Comparison of ENCODE assay signal across 19 cellular contexts in genomic region chr3:193391902-193392301, GRCh38. TPM values are rescaled to one million over a fixed set of nuclear protein-coding genes. Genes with fewer than 3 reads are reported as not detected.
DNase-seq lines count a peak whose midpoint lies in the region; ATAC-seq and TF ChIP-seq lines count a peak whose summit lies in the region.
"Had no signal": no experiment of that assay in that cellular context is flagged by ENCODE, and none has a peak within 500 bp of the region (broad histone marks: within the 10 kb centered on the region; RNA-seq: fewer than 3 reads in every experiment).

No MANE protein-coding gene starts in this region.

- no peaks in the 10 kb centered on the region for H3K79me1 ChIP-seq in mesendoderm (ENCODE audit: low read length)

- H2BK120ac ChIP-seq in mesendoderm (ENCODE audit: low read depth, low read length), result no peak overlapping the region

- no CpG with 5 or more reads among the region's 3 CpGs for WGBS in mesendoderm (ENCODE audit: extremely low coverage, insufficient coverage, low lambda C conversion rate)

- H3K36me3 Mint-ChIP-seq in stimulated activated memory B cell treated with anti-CD40 and anti-IgM and Interleukin-4, amounts not matched to agents 10 μg/mL and 1 μg/mL and 100 μg/mL, for 72 hours, result no peaks in the 10 kb centered on the region
- H3K36me3 Mint-ChIP-seq: naive thymus-derived CD4-positive, alpha-beta T cell had no signal

- H3K9me3 Mint-ChIP-seq in stimulated activated naive CD8-positive, alpha-beta T cell treated with anti-CD3 and anti-CD28 coated beads, Interleukin-15, amount 100 ng/mL, for 72 hours, result no peaks in the 10 kb centered on the region
- H3K9me3 Mint-ChIP-seq in stimulated activated memory B cell treated with anti-CD40 and anti-IgM and Interleukin-4, amounts not matched to agents 10 μg/mL and 1 μg/mL and 100 μg/mL, for 72 hours, result no peaks in the 10 kb centered on the region
- H3K9me3 Mint-ChIP-seq: activated T-cell treated with anti-CD3 and anti-CD28 coated beads, Interleukin-2, amount 50 U/mL, for 24 hours; stimulated activated naive CD8-positive, alpha-beta T cell treated with anti-CD3 and anti-CD28 coated beads, Interleukin-15, Interleukin-2, amounts not matched to agents 100 ng/mL and 50 ng/mL, for 24 hours had no signal

- no peak for TF ChIP-seq CTCF in astrocyte of the cerebellum (IDR thresholded peaks at IDR 0.05; ENCODE audit: low read depth, low read length, missing control alignments)

- ATAC-seq in HG02763 (IDR thresholded peaks at IDR 0.05; ENCODE audit: unreplicated experiment), result no peak
- ATAC-seq in stimulated activated naive CD8-positive, alpha-beta T cell treated with anti-CD3 and anti-CD28 coated beads, Interleukin-15, amount 100 ng/mL, for 72 hours, result no peak
- ATAC-seq in stimulated activated memory B cell treated with anti-CD40 and anti-IgM and Interleukin-4, amounts not matched to agents 10 μg/mL and 1 μg/mL and 100 μg/mL, for 72 hours, result no peak
- ATAC-seq: naive thymus-derived CD4-positive, alpha-beta T cell had no signal

- no peak overlapping the region for H4K5ac ChIP-seq in mesendoderm (ENCODE audit: low read length)

- no peak overlapping the region for H3K4me2 ChIP-seq in mesendoderm (ENCODE audit: low read length)

- no peak overlapping the region for H3K9ac ChIP-seq in mesendoderm (ENCODE audit: low read length)

- H3K27ac ChIP-seq in mesendoderm (ENCODE audit: low read depth, low read length), result no peak overlapping the region
- H3K27ac ChIP-seq: right atrium auricular region had no signal

- in situ Hi-C loops in astrocyte of the cerebellum (cut with HindIII; ENCODE audit: low sequenced_read_pairs), result no loop called here

- H2BK15ac ChIP-seq in mesendoderm (replicated peaks; ENCODE audit: low read depth), result no peak overlapping the region

- no peak overlapping the region for H3K4me3 Mint-ChIP-seq in stimulated activated naive CD8-positive, alpha-beta T cell treated with anti-CD3 and anti-CD28 coated beads, Interleukin-15, amount 100 ng/mL, for 72 hours
- H3K4me3 Mint-ChIP-seq in stimulated activated memory B cell treated with anti-CD40 and anti-IgM and Interleukin-4, amounts not matched to agents 10 μg/mL and 1 μg/mL and 100 μg/mL, for 72 hours, result no peak overlapping the region
- H3K4me3 Mint-ChIP-seq: activated T-cell treated with anti-CD3 and anti-CD28 coated beads, Interleukin-2, amount 50 U/mL, for 24 hours; naive thymus-derived CD4-positive, alpha-beta T cell; stimulated activated naive CD8-positive, alpha-beta T cell treated with anti-CD3 and anti-CD28 coated beads, Interleukin-15, Interleukin-2, amounts not matched to agents 100 ng/mL and 50 ng/mL, for 24 hours had no signal

- no peak overlapping the region for H3K23ac ChIP-seq in mesendoderm (ENCODE audit: low read length)

- DNase-seq in Daoy (ENCODE audit: low read depth), result peak; percentile 68
- peak; percentile 53 for DNase-seq in MG63
- DNase-seq in astrocyte of the cerebellum (ENCODE audit: low read depth), result peak; percentile 90
- peak; percentile 37 for DNase-seq in mesendoderm
- no peak for DNase-seq in stimulated activated naive CD8-positive, alpha-beta T cell treated with anti-CD3 and anti-CD28 coated beads, Interleukin-15, amount 100 ng/mL, for 72 hours
- no peak for DNase-seq in NCI-H1694 (lab: John Stamatoyannopoulos, UW)
- DNase-seq: activated T-cell treated with anti-CD3 and anti-CD28 coated beads, Interleukin-2, amount 50 U/mL, for 24 hours; dermis blood vessel endothelial cell; GDM1; naive thymus-derived CD4-positive, alpha-beta T cell; NCI-H1436; stimulated activated CD4-positive, alpha-beta T cell treated with anti-CD3 and anti-CD28 coated beads, Interleukin-4, amount 100 ng/mL, for 4 hours had no signal

- no peaks in the 10 kb centered on the region for H3K4me1 Mint-ChIP-seq in stimulated activated naive CD8-positive, alpha-beta T cell treated with anti-CD3 and anti-CD28 coated beads, Interleukin-15, amount 100 ng/mL, for 72 hours
- H3K4me1 Mint-ChIP-seq in stimulated activated memory B cell treated with anti-CD40 and anti-IgM and Interleukin-4, amounts not matched to agents 10 μg/mL and 1 μg/mL and 100 μg/mL, for 72 hours, result no peaks in the 10 kb centered on the region
- H3K4me1 Mint-ChIP-seq: naive thymus-derived CD4-positive, alpha-beta T cell had no signal

- H3K79me2 ChIP-seq in mesendoderm (ENCODE audit: control insufficient read depth, insufficient read depth, low read length), result no peaks in the 10 kb centered on the region

- peaks cover 17% of the 10 kb centered on the region for H3K27me3 Mint-ChIP-seq in stimulated activated naive CD8-positive, alpha-beta T cell treated with anti-CD3 and anti-CD28 coated beads, Interleukin-15, amount 100 ng/mL, for 72 hours
- H3K27me3 Mint-ChIP-seq in stimulated activated memory B cell treated with anti-CD40 and anti-IgM and Interleukin-4, amounts not matched to agents 10 μg/mL and 1 μg/mL and 100 μg/mL, for 72 hours, result peaks cover 28% of the 10 kb centered on the region

- no peak overlapping the region for H3K27ac Mint-ChIP-seq in stimulated activated naive CD8-positive, alpha-beta T cell treated with anti-CD3 and anti-CD28 coated beads, Interleukin-15, amount 100 ng/mL, for 72 hours
- no peak overlapping the region for H3K27ac Mint-ChIP-seq in stimulated activated memory B cell treated with anti-CD40 and anti-IgM and Interleukin-4, amounts not matched to agents 10 μg/mL and 1 μg/mL and 100 μg/mL, for 72 hours
- H3K27ac Mint-ChIP-seq: activated T-cell treated with anti-CD3 and anti-CD28 coated beads, Interleukin-2, amount 50 U/mL, for 24 hours; naive thymus-derived CD4-positive, alpha-beta T cell; stimulated activated naive CD8-positive, alpha-beta T cell treated with anti-CD3 and anti-CD28 coated beads, Interleukin-15, Interleukin-2, amounts not matched to agents 100 ng/mL and 50 ng/mL, for 24 hours had no signal

- no peak overlapping the region for H2AK5ac ChIP-seq in mesendoderm (ENCODE audit: low read length)

- H4K8ac ChIP-seq in mesendoderm (ENCODE audit: low read depth, low read length), result no peak overlapping the region

- no peak overlapping the region for H3K18ac ChIP-seq in mesendoderm (ENCODE audit: low read length)

- no peaks in the 10 kb centered on the region for H3K9me3 ChIP-seq in MG63
- H3K9me3 ChIP-seq: right atrium auricular region had no signal

- no peaks in the 10 kb centered on the region for H3K4me1 ChIP-seq in mesendoderm (ENCODE audit: control insufficient read depth, low read depth, low read length)
- H3K4me1 ChIP-seq: right atrium auricular region had no signal

- H3K4me3 ChIP-seq in MG63 (no peak overlapping the region), astrocyte of the cerebellum (ENCODE audit: low read depth, low read length) (no peak overlapping the region), mesendoderm (ENCODE audit: low read length) (no peak overlapping the region)
- H3K4me3 ChIP-seq: right atrium auricular region had no signal

- no peak overlapping the region for H3K4ac ChIP-seq in mesendoderm (ENCODE audit: low read depth, low read length)

- no peaks in the 10 kb centered on the region; the same call in 1 of the 2 replicates for H3K27me3 ChIP-seq in MG63
- H3K27me3 ChIP-seq in mesendoderm (ENCODE audit: insufficient read depth, low read length, poor library complexity), result no peaks in the 10 kb centered on the region
- H3K27me3 ChIP-seq: right atrium auricular region had no signal

- H3K56ac ChIP-seq in mesendoderm (ENCODE audit: low read length), result no peak overlapping the region

- H2BK5ac ChIP-seq in mesendoderm (ENCODE audit: low read length), result no peak overlapping the region

- no peaks in the 10 kb centered on the region for H3K36me3 ChIP-seq in MG63
- no peaks in the 10 kb centered on the region for H3K36me3 ChIP-seq in mesendoderm (ENCODE audit: control insufficient read depth, insufficient read depth, low read length)
- H3K36me3 ChIP-seq: right atrium auricular region had no signal

RNA-seq across cellular contexts. Expression of gene ATP13A5, which starts 13.3 kb away (rescaled TPM):
- total RNA-seq in Daoy (2014; rRNA removed; shearing (Covaris generic)), result 0.30 TPM in 1 of 2 replicates, not detected in the other
- not detected in 2 replicates for total RNA-seq in MG63 (2014; rRNA removed; shearing (Covaris generic); ENCODE audit: low replicate concordance)
- not detected for polyA plus RNA-seq in mesendoderm (2013, experiment 1 of 2)
- polyA plus RNA-seq in mesendoderm (2013, experiment 2 of 2), result not detected
- total RNA-seq: dermis blood vessel endothelial cell; fibroblast of villous mesenchyme; naive thymus-derived CD4-positive, alpha-beta T cell; right atrium auricular region; T-helper 1 cell treated with Interleukin-12 subunit alpha and Interleukin-12 subunit beta and Interleukin-4 antibody, amounts not matched to agents 30 ng/mL and 1 ng/mL, for 36 hours had no signal
- polyA plus RNA-seq: BJ; naive thymus-derived CD4-positive, alpha-beta T cell had no signal

Comparison
In these comparisons a context has a peak if more than half of its experiments do, and no peak if none do; other contexts are left out.
1. DNase-seq: peak in Daoy (single experiment), MG63 (single experiment), astrocyte of the cerebellum (single experiment) and mesendoderm (single experiment); none in stimulated activated naive CD8-positive, alpha-beta T cell treated with anti-CD3 and anti-CD28 coated beads, Interleukin-15, amount 100 ng/mL, for 72 hours (0 of 2) and NCI-H1694 (single experiment).